21 cellular contexts compared by ENCODE assay signal in the genomic region with DNA sequence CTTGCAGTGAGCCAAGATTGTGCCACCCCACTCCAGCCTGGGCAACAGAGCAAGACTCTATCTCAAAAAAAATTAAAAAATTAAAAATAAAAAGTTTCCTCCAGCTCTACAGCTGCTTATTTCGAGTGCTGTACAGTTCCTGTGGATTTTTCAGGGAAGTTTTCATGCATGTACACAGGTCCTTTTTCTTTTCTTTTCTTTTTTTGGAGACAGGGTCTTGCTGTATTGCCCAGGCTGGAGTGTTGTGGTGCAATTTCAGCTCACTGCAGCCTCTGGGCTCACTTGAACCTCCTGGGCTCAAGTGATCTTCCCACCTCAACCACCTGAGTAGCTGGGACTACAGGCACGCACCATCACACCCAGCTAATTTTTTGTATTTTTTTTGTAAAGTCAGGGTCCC. TPM values are rescaled to one million over a fixed set of nuclear protein-coding genes. Genes with fewer than 3 reads are reported as not detected.
DNase-seq lines count a peak whose midpoint lies in the region; ATAC-seq and TF ChIP-seq lines count a peak whose summit lies in the region.
"Had no signal": no experiment of that assay in that cellular context is flagged by ENCODE, and none has a peak within 500 bp of the region (broad histone marks: within the 10 kb centered on the region; RNA-seq: fewer than 3 reads in every experiment).

No MANE protein-coding gene starts in this region.

- H3K27me3 ChIP-seq in left ventricle myocardium inferior (ENCODE audit: low read depth), result no peaks in the 10 kb centered on the region
- no peaks in the 10 kb centered on the region for H3K27me3 ChIP-seq in heart left ventricle
- H3K27me3 ChIP-seq in gastrocnemius medialis, result no peaks in the 10 kb centered on the region
- no peaks in the 10 kb centered on the region for H3K27me3 ChIP-seq in stomach

- H3K36me3 Mint-ChIP-seq in immature natural killer cell, result peaks cover 0 to 4% (median 0%) of the 10 kb centered on the region in 3 donors

- POLR2A ChIA-PET in RWPE1 (lab: Yijun Ruan, JAX; ENCODE audit: low non-redundant PET), result no interaction called here

- WGBS in heart left ventricle, 4 donors, result 95 to 98% (median 97%) methylated on average over 2 of the region's 2 CpGs
- WGBS in stomach, 5 donors, result 96 to 100% (median 100%) methylated on average over 2 of the region's 2 CpGs

- no peaks in the 10 kb centered on the region for H3K9me3 ChIP-seq in left ventricle myocardium inferior (replicated peaks)
- no peaks in the 10 kb centered on the region for H3K9me3 ChIP-seq in heart left ventricle
- no peaks in the 10 kb centered on the region for H3K9me3 ChIP-seq in gastrocnemius medialis
- no peaks in the 10 kb centered on the region for H3K9me3 ChIP-seq in stomach
- H3K9me3 ChIP-seq: A549 had no signal

- no peak overlapping the region for H3K27ac Mint-ChIP-seq in immature natural killer cell
- H3K27ac Mint-ChIP-seq: HFFc6 had no signal

- DNase-seq in left ventricle myocardium inferior, result no peak
- no peak for DNase-seq in heart left ventricle
- no peak for DNase-seq in RWPE1 (ENCODE audit: low spot score)
- DNase-seq in gastrocnemius medialis, result no peak
- no peak for DNase-seq in cerebellar nuclear complex (lab: John Stamatoyannopoulos, UW)
- no peak for DNase-seq in stomach
- no peak for DNase-seq in immature natural killer cell
- DNase-seq: AML-193; CD4-positive, alpha-beta memory T cell; DMS153; DMS79; GDM1; GM23248; HCEC 1CT; HFFc6 had no signal

- intact Hi-C loops in left ventricle myocardium inferior (cut with micrococcal nuclease), result loop anchor here (10.0 kb wide), 1 partner anchor 53 kb away; no protein-coding TSS in a partner anchor
- intact Hi-C loops in heart left ventricle (cut with DNase I), result no loop called here
- intact Hi-C loops in gastrocnemius medialis (cut with DNase I; ENCODE audit: low total_unique reads), result no loop called here
- intact Hi-C loops in stomach (cut with DNase I; ENCODE audit: low total_unique reads), result no loop called here

- TF ChIP-seq POLR2A in heart left ventricle (IDR thresholded peaks at IDR 0.05) (no peak), gastrocnemius medialis (IDR thresholded peaks at IDR 0.05) (no peak), stomach (IDR thresholded peaks at IDR 0.05) (no peak)

- ATAC-seq in heart left ventricle (no peak), gastrocnemius medialis (no peak)
- ATAC-seq: A549 had no signal

- no peak overlapping the region for H3K4me3 ChIP-seq in left ventricle myocardium inferior
- no peak overlapping the region for H3K4me3 ChIP-seq in heart left ventricle
- H3K4me3 ChIP-seq in gastrocnemius medialis, result no peak overlapping the region
- H3K4me3 ChIP-seq in stomach, result no peak overlapping the region
- H3K4me3 ChIP-seq: A549, GM23248 had no signal

- H3K36me3 ChIP-seq in left ventricle myocardium inferior (peaks cover 11% of the 10 kb centered on the region), heart left ventricle (peaks cover 0 to 15% (median 8%) of the 10 kb centered on the region in 9 donors), gastrocnemius medialis (peaks cover 0 to 5% of the 10 kb centered on the region in 2 donors), stomach (peaks cover 3 to 29% (median 14%) of the 10 kb centered on the region in 4 donors)

- no peaks in the 10 kb centered on the region for H3K27me3 Mint-ChIP-seq in immature natural killer cell (ENCODE audit: low read depth in 3 of 3)
- H3K27me3 Mint-ChIP-seq: CD4-positive, alpha-beta memory T cell; IgD-negative memory B cell had no signal

- H3K27ac ChIP-seq in left ventricle myocardium inferior (replicated peaks), result peak overlapping the region; percentile 78
- H3K27ac ChIP-seq in heart left ventricle, result peak overlapping the region in 1 of 12 donors; percentile 73
- H3K27ac ChIP-seq in RWPE1, result peak overlapping the region; percentile 12; the same call in 1 of the 2 replicates
- peak overlapping the region; percentile 90 to 95 (median 94) for H3K27ac ChIP-seq in gastrocnemius medialis
- H3K27ac ChIP-seq in stomach, result no peak overlapping the region
- H3K27ac ChIP-seq: 22Rv1, A549, GM23248 had no signal

- in situ Hi-C loops in gastrocnemius medialis (cut with MboI; ENCODE audit: low sequenced_read_pairs in 4 of 4), result no loop called here

- TF ChIP-seq EP300 in stomach (IDR thresholded peaks at IDR 0.05), result no peak

- H3K4me1 ChIP-seq in left ventricle myocardium inferior, result peaks cover 48% of the 10 kb centered on the region
- peaks cover 0 to 37% (median 24%) of the 10 kb centered on the region in 12 donors for H3K4me1 ChIP-seq in heart left ventricle
- H3K4me1 ChIP-seq in gastrocnemius medialis, result peaks cover 50 to 55% of the 10 kb centered on the region in 2 donors
- peaks cover 6 to 48% (median 19%) of the 10 kb centered on the region in 4 donors for H3K4me1 ChIP-seq in stomach

- CTCF ChIA-PET in RWPE1 (lab: Yijun Ruan, JAX), result interaction anchor here (0.6 kb wide), 1 partner anchor 42 kb away, joined by 3 read pairs; no protein-coding TSS in a partner anchor

- H3K4me3 Mint-ChIP-seq in immature natural killer cell, result no peak overlapping the region
- H3K4me3 Mint-ChIP-seq: CD14-positive monocyte; CD4-positive, alpha-beta memory T cell; HFFc6; IgD-negative memory B cell had no signal

- TF ChIP-seq CTCF in left ventricle myocardium inferior (IDR thresholded peaks at IDR 0.05; ENCODE audit: borderline replicate concordance) (no peak), heart left ventricle (IDR thresholded peaks at IDR 0.05) (no peak), RWPE1 (conservative IDR thresholded peaks at IDR 0.05; ENCODE audit: low read depth) (no peak), gastrocnemius medialis (IDR thresholded peaks at IDR 0.05 in 4 of 5, conservative IDR thresholded peaks at IDR 0.05 in 1 of 5) (no peak), stomach (IDR thresholded peaks at IDR 0.05) (no peak)

- H3K9me3 Mint-ChIP-seq in immature natural killer cell, result no peaks in the 10 kb centered on the region
- H3K9me3 Mint-ChIP-seq: CD4-positive, alpha-beta memory T cell; HFFc6; IgD-negative memory B cell had no signal

- H3K4me1 Mint-ChIP-seq in immature natural killer cell, result no peaks in the 10 kb centered on the region

RNA-seq across cellular contexts. Expression of a gene that starts 15.9 kb away (rescaled TPM):
- total RNA-seq in left ventricle myocardium inferior, result 22.1 TPM
- total RNA-seq in heart left ventricle, result 10 to 100 TPM; 16.4 to 33.6 (median 24.6) TPM
- 1 to 10 TPM; 8.3 to 9.6 TPM for polyA plus RNA-seq in heart left ventricle
- 10 to 100 TPM; 18.7 to 39.9 (median 21.2) TPM for total RNA-seq in gastrocnemius medialis
- total RNA-seq in stomach, result 100 to 1,000 TPM in 2 of 5 donors, 10 to 100 TPM in 3; 21.0 to 170 (median 40.2) TPM
- polyA plus RNA-seq in stomach, result 1 to 10 TPM; 3.4 to 5.9 (median 3.7) TPM
- 1 to 10 TPM in 2 of 3 donors, not detected in 1; 1.1 to 3.2 TPM for polyA plus RNA-seq in immature natural killer cell

RNA-seq across cellular contexts. Expression of a gene that starts 59.7 kb away (rescaled TPM):
- total RNA-seq in left ventricle myocardium inferior, result 0.08 TPM
- not detected for total RNA-seq in heart left ventricle
- polyA plus RNA-seq in heart left ventricle, result not detected
- total RNA-seq in gastrocnemius medialis, result not detected
- not detected for total RNA-seq in stomach
- not detected for polyA plus RNA-seq in stomach
- under 1 TPM in 2 of 3 donors, not detected in 1; 0.47 to 0.51 TPM for polyA plus RNA-seq in immature natural killer cell
- total RNA-seq: Daoy, GM23248, HFFc6 had no signal
- polyA plus RNA-seq: A549, BJ, GM23248 had no signal

Comparison
In these comparisons a context has a peak if more than half of its experiments do, and no peak if none do; other contexts are left out.
1. H3K27ac ChIP-seq: peak in left ventricle myocardium inferior (single experiment), RWPE1 (single experiment) and gastrocnemius medialis (4 of 4); none in stomach (0 of 5).